ENCODE assay signal across 23 cellular contexts in the genomic region with DNA sequence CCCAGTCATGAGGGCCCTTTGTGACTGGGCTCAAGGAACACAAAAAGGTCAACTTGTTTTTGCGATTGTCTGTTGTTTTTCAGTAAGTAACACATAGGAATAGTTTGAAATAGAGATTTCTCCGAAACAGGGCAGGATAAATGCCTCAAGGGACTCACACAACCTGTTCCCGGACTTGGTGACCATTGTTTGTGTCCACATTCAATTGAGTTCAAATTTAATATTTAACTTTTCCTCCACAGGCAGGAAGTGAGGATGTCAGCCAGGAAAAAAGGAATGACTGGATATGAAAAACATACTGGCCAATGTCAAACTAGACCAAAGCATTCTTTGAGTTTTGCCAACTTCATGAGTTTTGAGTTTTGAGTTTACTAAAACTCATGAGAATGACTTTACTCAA.
DNase-seq lines count a peak whose midpoint lies in the region; ATAC-seq, FAIRE-seq and TF ChIP-seq lines count a peak whose summit lies in the region.
"Had no signal": no experiment of that assay in that cellular context is flagged by ENCODE, and none has a peak within 500 bp of the region (broad histone marks: within the 10 kb centered on the region; RNA-seq: fewer than 3 reads in every experiment).

No MANE protein-coding gene starts in this region.

- H2AFZ ChIP-seq in HepG2 (ENCODE audit: low read length), result no peak overlapping the region
- H2AFZ ChIP-seq: GM23248 had no signal

- POLR2A ChIA-PET in HepG2 (lab: Yijun Ruan, JAX), result no interaction called here

- peak overlapping the region in 1 of 2 donors; percentile 37 for H3K27ac ChIP-seq in liver (ENCODE audit: low read depth in 1 of 2, low read length in 2 of 2)
- no peak overlapping the region for H3K27ac ChIP-seq in HepG2 (ENCODE audit: extremely low read length, insufficient read depth, low read length)
- peak overlapping the region; percentile 27 to 77 (median 58) for H3K27ac ChIP-seq in pancreas
- H3K27ac ChIP-seq in upper lobe of left lung, result no peak overlapping the region
- H3K27ac ChIP-seq: 22Rv1, BLaER1, GM23248 had no signal

- TF ChIP-seq CTCF in liver (IDR thresholded peaks at IDR 0.05; ENCODE audit: low read depth, low read length, missing input control) (no peak), HepG2 (CRISPR knock-in tag; IDR thresholded peaks at IDR 0.05) (no peak), pancreas (IDR thresholded peaks at IDR 0.05) (no peak), upper lobe of left lung (IDR thresholded peaks at IDR 0.05) (no peak)

- DNase-seq in HepG2 (ENCODE audit: low spot score), result no peak
- no peak for DNase-seq in left colon
- DNase-seq in pancreas, result peak in 3 of 6 donors; percentile 16 to 25 (median 22)
- DNase-seq in NCI-H1417 (lab: John Stamatoyannopoulos, UW), result no peak
- DNase-seq in upper lobe of left lung, result no peak
- no peak for DNase-seq in posterior cingulate gyrus
- DNase-seq: CD4-positive, CD25-positive, alpha-beta regulatory T cell; GM23248; H7; KBM-7; MG63; NCI-H1105 treated with DMSO at 0.1 percent for 48 hours; NCI-H2029; NCI-H446; NCI-H524 treated with DMSO at 0.1 percent for 48 hours; NCI-H774 had no signal

- H3K4me2 ChIP-seq in HepG2 (ENCODE audit: low read depth, low read length), result no peak overlapping the region
- H3K4me2 ChIP-seq: BLaER1 had no signal

- ATAC-seq in HepG2 (no peak), left colon (peak; percentile 45), pancreas (peak; percentile 66 to 85 (median 81)), upper lobe of left lung (ENCODE audit: low FRiP score in 2 of 2) (no peak), GM19452 (IDR thresholded peaks at IDR 0.05; ENCODE audit: unreplicated experiment) (no peak)

- TF ChIP-seq POLR2A in HepG2 (IDR thresholded peaks at IDR 0.05; ENCODE audit: insufficient read depth in 1 of 2, low read depth in 2 of 2, low read length in 2 of 2) (no peak), upper lobe of left lung (IDR thresholded peaks at IDR 0.05) (no peak)

- no peaks in the 10 kb centered on the region for H3K9me3 ChIP-seq in liver (ENCODE audit: control insufficient read depth in 4 of 4, low read length in 3 of 4)
- H3K9me3 ChIP-seq in HepG2 (ENCODE audit: low read length), result no peaks in the 10 kb centered on the region
- no peaks in the 10 kb centered on the region for H3K9me3 ChIP-seq in pancreas
- H3K9me3 ChIP-seq in upper lobe of left lung, result no peaks in the 10 kb centered on the region
- H3K9me3 ChIP-seq: BLaER1, MG63 had no signal

- no peaks in the 10 kb centered on the region for H3K79me2 ChIP-seq in HepG2 (ENCODE audit: insufficient read depth, low read length)

- no peaks in the 10 kb centered on the region for H3K36me3 ChIP-seq in liver (ENCODE audit: control insufficient read depth in 4 of 4, insufficient read depth in 3 of 4, low read depth in 1 of 4, low read length in 3 of 4)
- no peaks in the 10 kb centered on the region for H3K36me3 ChIP-seq in HepG2 (replicated peaks in 1 of 2; ENCODE audit: control insufficient read depth in 1 of 2, insufficient read depth in 2 of 2, low read length in 2 of 2)
- no peaks in the 10 kb centered on the region for H3K36me3 ChIP-seq in pancreas
- no peaks in the 10 kb centered on the region for H3K36me3 ChIP-seq in upper lobe of left lung
- H3K36me3 ChIP-seq: BLaER1, MG63 had no signal

- no peaks in the 10 kb centered on the region for H3K27me3 ChIP-seq in liver (ENCODE audit: control insufficient read depth in 4 of 4, insufficient read depth in 4 of 4, low read length in 3 of 4)
- H3K27me3 ChIP-seq in HepG2 (ENCODE audit: control insufficient read depth in 1 of 2, insufficient read depth in 2 of 2, low read length in 2 of 2), result no peaks in the 10 kb centered on the region
- H3K27me3 ChIP-seq in pancreas, result no peaks in the 10 kb centered on the region
- H3K27me3 ChIP-seq in upper lobe of left lung, result no peaks in the 10 kb centered on the region
- H3K27me3 ChIP-seq: BLaER1, MG63 had no signal

- H3K4me1 ChIP-seq in liver (ENCODE audit: control insufficient read depth in 4 of 4, insufficient read depth in 4 of 4, low read length in 3 of 4) (peaks cover 0 to 6% (median 0%) of the 10 kb centered on the region in 4 donors), HepG2 (ENCODE audit: insufficient read depth, low read length) (no peaks in the 10 kb centered on the region), pancreas (peaks cover 3 to 8% (median 6%) of the 10 kb centered on the region in 3 donors), upper lobe of left lung (no peaks in the 10 kb centered on the region)
- H3K4me1 ChIP-seq: BLaER1 had no signal

- CTCF ChIA-PET in HepG2 (lab: Yijun Ruan, JAX; ENCODE audit: low intra/inter-chr PET ratio, low total read pairs), result no interaction called here

- TF ChIP-seq EP300 in HepG2 (IDR thresholded peaks at IDR 0.05; ENCODE audit: low read depth in 2 of 2, low read length in 2 of 2) (no peak), HepG2 (CRISPR knock-in tag; IDR thresholded peaks at IDR 0.05; ENCODE audit: borderline replicate concordance) (no peak), upper lobe of left lung (IDR thresholded peaks at IDR 0.05) (no peak)

- no peak for TF ChIP-seq RAD21 in liver (IDR thresholded peaks at IDR 0.05)
- no peak for TF ChIP-seq RAD21 in HepG2 (CRISPR knock-in tag; IDR thresholded peaks at IDR 0.05)

- H3K9ac ChIP-seq in liver (ENCODE audit: low read depth in 1 of 2, low read length in 2 of 2) (no peak overlapping the region), HepG2 (ENCODE audit: insufficient read depth, low read depth, low read length) (no peak overlapping the region)
- H3K9ac ChIP-seq: BLaER1, GM23248 had no signal

- in situ Hi-C loops in HepG2 (cut with HindIII; ENCODE audit: extremely low pct_ligation_motif_present, low pct_unique_long_range_greater_than_20kb), result no loop called here

- WGBS in liver, result 31% methylated on average over 3 of the region's 3 CpGs
- 25% methylated on average over 3 of the region's 3 CpGs for WGBS in HepG2 (ENCODE audit: low lambda C conversion rate)
- 30 to 39% methylated on average over 3 of the region's 3 CpGs for WGBS in pancreas, 2 donors
- WGBS in upper lobe of left lung, 2 donors, result 51 to 56% methylated on average over 3 of the region's 3 CpGs

- H4K20me1 ChIP-seq in HepG2 (ENCODE audit: insufficient read depth, low read length), result no peaks in the 10 kb centered on the region
- H4K20me1 ChIP-seq: BLaER1 had no signal

- FAIRE-seq in HepG2 (lab: Jason Lieb, UNC), result no peak
- FAIRE-seq in pancreas (lab: Jason Lieb, UNC), result peak; percentile 56
- FAIRE-seq: D721Med, GM19239, HTR-8/SVneo had no signal

- BruUV-seq in HepG2 (replicated peaks; lab: Mats Ljungman, UMichigan), result no TSS peak

- H3K4me3 ChIP-seq in liver (ENCODE audit: low read depth in 1 of 3, low read length in 3 of 3), result no peak overlapping the region
- H3K4me3 ChIP-seq in HepG2 (replicated peaks in 1 of 3; ENCODE audit: insufficient read depth in 1 of 3, low read depth in 2 of 3, low read length in 3 of 3), result no peak overlapping the region
- H3K4me3 ChIP-seq in pancreas, result no peak overlapping the region
- no peak overlapping the region for H3K4me3 ChIP-seq in upper lobe of left lung
- H3K4me3 ChIP-seq: BLaER1, GM23248, MG63 had no signal

- intact Hi-C loops in HepG2 (cut with micrococcal nuclease; ENCODE audit: unreplicated experiment), result no loop called here
- intact Hi-C loops in left colon (cut with DNase I, micrococcal nuclease), result no loop called here
- intact Hi-C loops in pancreas (cut with DNase I), result no loop called here
- intact Hi-C loops in posterior cingulate gyrus (cut with DNase I), result no loop called here

TF ChIP-seq in liver, 16 proteins besides CTCF, POLR2A, EP300 and RAD21 (continues in another document):
- TF ChIP-seq YY1 (IDR thresholded peaks at IDR 0.05), result peak; percentile 64

TF ChIP-seq in HepG2, 621 proteins besides CTCF, POLR2A, EP300 and RAD21 (continues in another document):
- no peak for TF ChIP-seq ZNF143 (CRISPR knock-in tag; IDR thresholded peaks at IDR 0.05)
- TF ChIP-seq, protein P1, sequence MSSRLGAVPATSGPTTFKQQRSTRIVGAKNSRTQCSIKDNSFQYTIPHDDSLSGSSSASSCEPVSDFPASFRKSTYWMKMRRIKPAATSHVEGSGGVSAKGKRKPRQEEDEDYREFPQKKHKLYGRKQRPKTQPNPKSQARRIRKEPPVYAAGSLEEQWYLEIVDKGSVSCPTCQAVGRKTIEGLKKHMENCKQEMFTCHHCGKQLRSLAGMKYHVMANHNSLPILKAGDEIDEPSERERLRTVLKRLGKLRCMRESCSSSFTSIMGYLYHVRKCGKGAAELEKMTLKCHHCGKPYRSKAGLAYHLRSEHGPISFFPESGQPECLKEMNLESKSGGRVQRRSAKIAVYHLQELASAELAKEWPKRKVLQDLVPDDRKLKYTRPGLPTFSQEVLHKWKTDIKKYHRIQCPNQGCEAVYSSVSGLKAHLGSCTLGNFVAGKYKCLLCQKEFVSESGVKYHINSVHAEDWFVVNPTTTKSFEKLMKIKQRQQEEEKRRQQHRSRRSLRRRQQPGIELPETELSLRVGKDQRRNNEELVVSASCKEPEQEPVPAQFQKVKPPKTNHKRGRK (CRISPR knock-in tag; IDR thresholded peaks at IDR 0.05), result no peak
- no peak for TF ChIP-seq ZNF567 (CRISPR knock-in tag; IDR thresholded peaks at IDR 0.05; ENCODE audit: borderline replicate concordance)
- TF ChIP-seq ZMYM2 (CRISPR knock-in tag; IDR thresholded peaks at IDR 0.05), result no peak
- no peak for TF ChIP-seq CREM (IDR thresholded peaks at IDR 0.05)
- no peak for TF ChIP-seq CREM (CRISPR knock-in tag; IDR thresholded peaks at IDR 0.05)
- no peak for TF ChIP-seq SIX1 (CRISPR knock-in tag; IDR thresholded peaks at IDR 0.05; ENCODE audit: borderline replicate concordance)
- TF ChIP-seq KDM6A (CRISPR knock-in tag; IDR thresholded peaks at IDR 0.05; ENCODE audit: low read depth), result no peak
- TF ChIP-seq USF2 (IDR thresholded peaks at IDR 0.05; ENCODE audit: low read depth, low read length), result no peak
- no peak for TF ChIP-seq USF2 (CRISPR knock-in tag; IDR thresholded peaks at IDR 0.05; ENCODE audit: borderline replicate concordance)

Comparison
In these comparisons a context has a peak if more than half of its experiments do, and no peak if none do; other contexts are left out.
1. H3K27ac ChIP-seq: peak in pancreas (4 of 4); none in HepG2 (single experiment) and upper lobe of left lung (0 of 4).
2. ATAC-seq: peak in left colon (single experiment) and pancreas (4 of 4); none in HepG2 (single experiment), upper lobe of left lung (0 of 2) and GM19452 (single experiment).